ENCODE assay signal across 23 cellular contexts in the genomic region with DNA sequence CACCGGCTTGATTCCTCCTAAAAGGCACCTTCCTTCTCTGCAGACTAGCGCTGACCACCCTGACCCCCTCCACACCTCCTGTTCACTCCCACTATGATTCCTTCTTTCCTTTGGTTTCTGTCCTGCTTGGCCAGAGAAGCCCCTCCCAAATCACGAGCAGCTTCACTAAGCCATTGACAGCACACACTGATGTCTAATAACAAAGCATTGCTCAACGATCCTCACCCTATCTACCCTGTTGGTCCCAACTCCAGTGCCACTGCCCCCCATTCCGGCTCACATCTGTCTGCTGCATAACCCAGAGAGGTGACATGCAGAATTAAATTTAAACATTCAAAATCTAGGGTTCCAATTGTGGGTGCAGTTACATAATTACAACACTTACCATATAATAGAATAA.
DNase-seq lines count a peak whose midpoint lies in the region; TF ChIP-seq lines count a peak whose summit lies in the region.
"Had no signal": no experiment of that assay in that cellular context is flagged by ENCODE, and none has a peak within 500 bp of the region (broad histone marks: within the 10 kb centered on the region; RNA-seq: fewer than 3 reads in every experiment).

No MANE protein-coding gene starts in this region.

- no peaks in the 10 kb centered on the region for H3K36me3 ChIP-seq in Karpas-422 (ENCODE audit: insufficient read depth, low read length)
- H3K36me3 ChIP-seq in adipocyte (ENCODE audit: control insufficient read depth, insufficient read depth, low read length, severe bottlenecking): no peaks in the 10 kb centered on the region
- no peaks in the 10 kb centered on the region for H3K36me3 ChIP-seq in liver (ENCODE audit: control insufficient read depth in 4 of 4, insufficient read depth in 3 of 4, low read depth in 1 of 4, low read length in 3 of 4)
- no peaks in the 10 kb centered on the region for H3K36me3 ChIP-seq in subcutaneous abdominal adipose tissue (ENCODE audit: control insufficient read depth in 5 of 5, insufficient read depth in 5 of 5, low read length in 5 of 5)
- no peaks in the 10 kb centered on the region for H3K36me3 ChIP-seq in WERI-Rb-1
- no peaks in the 10 kb centered on the region for H3K36me3 ChIP-seq in MM.1S (replicated peaks; ENCODE audit: insufficient read depth, low read length)
- H3K36me3 ChIP-seq: BLaER1 treated with 17β-estradiol and CSF1 and Interleukin-3, amounts not matched to agents 10 nM and 100 nM; gastrocnemius medialis; lower lobe of right lung; vagina had no signal

- WGBS in liver: 43% methylated on average over 5 of the region's 5 CpGs

- H3K4me3 ChIP-seq in Karpas-422 (ENCODE audit: low read length) (peak overlapping the region; percentile 55), adipocyte (ENCODE audit: low read length) (peak overlapping the region; percentile 48), liver (ENCODE audit: low read depth in 1 of 3, low read length in 3 of 3) (peak overlapping the region; percentile 33 to 50 (median 35)), subcutaneous abdominal adipose tissue (ENCODE audit: low read depth in 1 of 5, low read length in 5 of 5) (peak overlapping the region; percentile 43 to 63 (median 52)), WERI-Rb-1 (ENCODE audit: low read depth, low read length) (no peak overlapping the region), MM.1S (ENCODE audit: low read length) (no peak overlapping the region)
- H3K4me3 ChIP-seq: BLaER1 treated with 17β-estradiol and CSF1 and Interleukin-3, amounts not matched to agents 10 nM and 100 nM; gastrocnemius medialis; lower lobe of right lung; skin epidermis; testis; vagina had no signal

- DNase-seq in Karpas-422: peak; percentile 74
- no peak for DNase-seq in adipocyte (ENCODE audit: low read depth)
- no peak for DNase-seq in ureter (ENCODE audit: low spot score)
- no peak for DNase-seq in WERI-Rb-1
- DNase-seq in MM.1S: no peak
- DNase-seq: activated CD4-positive, alpha-beta T cell treated with anti-CD3 and anti-CD28 coated beads, Interleukin-2, amount 50 U/mL, for 4 hours; activated naive CD4-positive, alpha-beta T cell; activated naive CD8-positive, alpha-beta T cell treated with anti-CD3 and anti-CD28 coated beads, Interleukin-2, amount 50 U/mL, for 24 hours; gastrocnemius medialis; lower lobe of right lung; midbrain; naive B cell; NCI-H1417 treated with DMSO at 0.1 percent for 48 hours; NCI-H226; occipital lobe; stimulated activated naive CD8-positive, alpha-beta T cell treated with anti-CD3 and anti-CD28 coated beads, Interleukin-15, Interleukin-2, amounts not matched to agents 100 U/mL and 50 U/mL, for 24 hours; T-helper 1 cell; testis had no signal

- TF ChIP-seq CTCF in liver (IDR thresholded peaks at IDR 0.05; ENCODE audit: low read depth, low read length, missing input control) (no peak), WERI-Rb-1 (IDR thresholded peaks at IDR 0.05; ENCODE audit: low read depth, low read length) (no peak), MM.1S (IDR thresholded peaks at IDR 0.05; ENCODE audit: low read length) (no peak)

- H3K9me2 ChIP-seq in Karpas-422 (replicated peaks; ENCODE audit: insufficient read depth, low read length) (no peaks in the 10 kb centered on the region), MM.1S (replicated peaks; ENCODE audit: insufficient read depth, low read length) (no peaks in the 10 kb centered on the region)

- H2AFZ ChIP-seq in Karpas-422 (ENCODE audit: low read length): peak overlapping the region; percentile 72
- H2AFZ ChIP-seq in MM.1S (ENCODE audit: low read length): no peak overlapping the region

- H4K20me1 ChIP-seq in Karpas-422 (ENCODE audit: insufficient read depth, low read depth, low read length) (no peaks in the 10 kb centered on the region), MM.1S (ENCODE audit: insufficient read depth, low read length) (no peaks in the 10 kb centered on the region)
- H4K20me1 ChIP-seq: BLaER1 treated with 17β-estradiol and CSF1 and Interleukin-3, amounts not matched to agents 10 nM and 100 nM had no signal

- peak in 1 of 2 donors; percentile 10 for TF ChIP-seq RAD21 in liver (IDR thresholded peaks at IDR 0.05)

- H3K79me2 ChIP-seq in Karpas-422 (ENCODE audit: low read length) (no peaks in the 10 kb centered on the region), MM.1S (ENCODE audit: low read length) (no peaks in the 10 kb centered on the region)

- H3K9ac ChIP-seq in Karpas-422 (ENCODE audit: low read length) (peak overlapping the region; percentile 73), adipocyte (ENCODE audit: low read length) (no peak overlapping the region), liver (ENCODE audit: low read depth in 1 of 2, low read length in 2 of 2) (no peak overlapping the region), subcutaneous abdominal adipose tissue (ENCODE audit: low read length in 5 of 5) (no peak overlapping the region), MM.1S (ENCODE audit: low read length) (no peak overlapping the region)
- H3K9ac ChIP-seq: BLaER1 treated with 17β-estradiol and CSF1 and Interleukin-3, amounts not matched to agents 10 nM and 100 nM had no signal

- no peaks in the 10 kb centered on the region for H3F3A ChIP-seq in MM.1S (ENCODE audit: insufficient read depth, low read length)

- no peaks in the 10 kb centered on the region for H3K27me3 ChIP-seq in Karpas-422 (ENCODE audit: low read length)
- H3K27me3 ChIP-seq in adipocyte (replicated peaks; ENCODE audit: control insufficient read depth, insufficient read depth, low read length): peaks cover 10% of the 10 kb centered on the region
- no peaks in the 10 kb centered on the region for H3K27me3 ChIP-seq in liver (ENCODE audit: control insufficient read depth in 4 of 4, insufficient read depth in 4 of 4, low read length in 3 of 4)
- H3K27me3 ChIP-seq in subcutaneous abdominal adipose tissue (ENCODE audit: control insufficient read depth in 5 of 5, insufficient read depth in 4 of 5, low read length in 5 of 5): no peaks in the 10 kb centered on the region
- H3K27me3 ChIP-seq in WERI-Rb-1 (ENCODE audit: insufficient read depth, low read depth, severe bottlenecking): no peaks in the 10 kb centered on the region
- no peaks in the 10 kb centered on the region for H3K27me3 ChIP-seq in MM.1S (replicated peaks; ENCODE audit: insufficient read depth, low read length)
- H3K27me3 ChIP-seq: BLaER1 treated with 17β-estradiol and CSF1 and Interleukin-3, amounts not matched to agents 10 nM and 100 nM; gastrocnemius medialis; testis; vagina had no signal

- peak overlapping the region; percentile 97 for H3K27ac ChIP-seq in Karpas-422 (ENCODE audit: low read length)
- H3K27ac ChIP-seq in liver (ENCODE audit: low read depth in 1 of 2, low read length in 2 of 2): peak overlapping the region in 1 of 2 donors; percentile 19
- H3K27ac ChIP-seq in subcutaneous abdominal adipose tissue (ENCODE audit: low read depth, low read length): no peak overlapping the region
- no peak overlapping the region; the same call in 1 of the 2 replicates for H3K27ac ChIP-seq in WERI-Rb-1
- no peak overlapping the region for H3K27ac ChIP-seq in MM.1S (ENCODE audit: low read length)
- H3K27ac ChIP-seq: BLaER1 treated with 17β-estradiol and CSF1 and Interleukin-3, amounts not matched to agents 10 nM and 100 nM; gastrocnemius medialis; lower lobe of right lung; skin epidermis; testis; vagina had no signal

- H3K4me1 ChIP-seq in Karpas-422 (ENCODE audit: low read length) (peaks cover 80% of the 10 kb centered on the region), adipocyte (ENCODE audit: control insufficient read depth, insufficient read depth, low read length) (peaks cover 17% of the 10 kb centered on the region), liver (ENCODE audit: control insufficient read depth in 4 of 4, insufficient read depth in 4 of 4, low read length in 3 of 4) (peaks cover 2 to 49% (median 32%) of the 10 kb centered on the region in 4 donors), subcutaneous abdominal adipose tissue (ENCODE audit: control insufficient read depth in 5 of 5, insufficient read depth in 5 of 5, low read length in 5 of 5) (peaks cover 0 to 43% (median 16%) of the 10 kb centered on the region in 5 donors), MM.1S (ENCODE audit: low read length) (no peaks in the 10 kb centered on the region)
- H3K4me1 ChIP-seq: gastrocnemius medialis, lower lobe of right lung, testis had no signal

- peak overlapping the region; percentile 85 for H3K4me2 ChIP-seq in Karpas-422 (ENCODE audit: low read depth, low read length, poor library complexity, severe bottlenecking)
- no peak overlapping the region for H3K4me2 ChIP-seq in MM.1S (ENCODE audit: low read depth, low read length)

- H3K9me3 ChIP-seq in Karpas-422 (ENCODE audit: low read length) (no peaks in the 10 kb centered on the region), adipocyte (ENCODE audit: control insufficient read depth, low read length) (no peaks in the 10 kb centered on the region), liver (ENCODE audit: control insufficient read depth in 4 of 4, low read length in 3 of 4) (no peaks in the 10 kb centered on the region), subcutaneous abdominal adipose tissue (ENCODE audit: control insufficient read depth in 5 of 5, low read length in 5 of 5) (no peaks in the 10 kb centered on the region), WERI-Rb-1 (ENCODE audit: severe bottlenecking) (no peaks in the 10 kb centered on the region), MM.1S (replicated peaks; ENCODE audit: insufficient read depth, low read length) (no peaks in the 10 kb centered on the region)
- H3K9me3 ChIP-seq: BLaER1 treated with 17β-estradiol and CSF1 and Interleukin-3, amounts not matched to agents 10 nM and 100 nM; gastrocnemius medialis; lower lobe of right lung; testis; vagina had no signal

TF ChIP-seq in liver, 16 proteins besides CTCF, POLR2A, EP300 and RAD21:
- no peak for TF ChIP-seq ZBTB33 (IDR thresholded peaks at IDR 0.05)
- no peak for TF ChIP-seq JUND (IDR thresholded peaks at IDR 0.05)
- no peak for TF ChIP-seq TAF1 (conservative IDR thresholded peaks at IDR 0.05)
- TF ChIP-seq HNF4G (IDR thresholded peaks at IDR 0.05): no peak
- TF ChIP-seq SP1 (IDR thresholded peaks at IDR 0.05): no peak
- TF ChIP-seq FOXA1 (IDR thresholded peaks at IDR 0.05): no peak
TF ChIP-seq in liver: peak in this region for 0.

Comparison
In these comparisons a context has a peak if more than half of its experiments do, and no peak if none do; other contexts are left out.
1. H3K4me3 ChIP-seq: peak in Karpas-422 (single experiment), adipocyte (single experiment), liver (3 of 3) and subcutaneous abdominal adipose tissue (5 of 5); none in WERI-Rb-1 (single experiment) and MM.1S (single experiment).